ENCODE assay signal across 7 cellular contexts in genomic region chr5:431711-432050, GRCh38.
"Had no signal": no experiment of that assay in that cellular context is flagged by ENCODE, and none has a peak within 500 bp of the region (broad histone marks: within the 10 kb centered on the region; RNA-seq: fewer than 3 reads in every experiment).

No MANE protein-coding gene starts in this region.

- H3K27me3 ChIP-seq: left lung, pancreas had no signal

- ATAC-seq: gastrocnemius medialis had no signal

- H3K36me3 ChIP-seq: gastrocnemius medialis, left lung, pancreas, stomach, thoracic aorta had no signal

- DNase-seq: gastrocnemius medialis, left lung, mesenchymal stem cell had no signal

- H3K27ac ChIP-seq: gastrocnemius medialis, left lung, pancreas, stomach, thoracic aorta had no signal

- H3K9me3 ChIP-seq: gastrocnemius medialis, left lung, pancreas, stomach, thoracic aorta had no signal

- H3K9me3 Mint-ChIP-seq: activated naive CD4-positive, alpha-beta T cell treated with anti-CD3 and anti-CD28 coated beads, Interleukin-2, amount 50 U/mL, for 72 hours had no signal

- H3K4me1 ChIP-seq: gastrocnemius medialis, pancreas, stomach had no signal

- H3K4me3 ChIP-seq: gastrocnemius medialis, left lung, pancreas, stomach, thoracic aorta had no signal

- H3K27ac Mint-ChIP-seq: activated naive CD4-positive, alpha-beta T cell treated with anti-CD3 and anti-CD28 coated beads, Interleukin-2, amount 50 U/mL, for 72 hours had no signal
